In the genomic region with DNA sequence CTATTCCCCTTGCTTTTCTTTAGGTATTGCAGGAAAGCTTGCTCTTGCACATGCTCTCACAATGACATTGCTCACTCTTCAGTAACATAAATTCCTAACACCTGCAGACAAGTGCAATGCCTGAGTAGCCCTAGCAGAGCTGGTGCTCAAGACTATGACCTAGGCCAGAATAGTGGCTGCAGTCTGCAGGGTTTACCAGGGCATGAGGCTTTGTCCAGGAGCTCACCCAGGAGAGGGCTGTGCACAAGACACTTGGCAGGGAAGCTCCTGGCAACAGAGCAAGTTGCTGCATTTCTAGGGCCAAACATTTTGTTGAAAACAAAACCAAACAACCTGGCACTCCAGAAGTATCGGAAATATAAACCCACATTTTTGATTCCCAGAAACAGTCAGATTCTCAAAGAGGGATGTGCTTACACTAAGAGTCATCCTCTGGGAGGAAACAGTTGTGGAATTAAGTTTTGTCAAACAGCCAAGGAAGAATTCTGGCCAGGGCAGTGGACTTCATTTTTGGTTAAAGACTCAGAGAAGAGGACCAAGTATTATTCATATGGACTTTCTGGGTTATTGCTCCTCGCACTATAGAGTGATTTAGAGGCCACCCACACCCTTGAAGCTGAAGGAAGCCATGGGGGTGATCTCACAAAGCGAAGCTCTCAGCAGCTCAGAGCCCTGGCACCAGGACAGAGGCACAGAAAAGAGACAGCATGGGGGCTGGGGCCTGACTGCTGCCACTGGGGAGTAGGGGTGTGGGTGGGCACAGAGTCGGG, we compare ENCODE assay signal across 14 cellular contexts. TPM values are rescaled to one million over a fixed set of nuclear protein-coding genes. Genes with fewer than 3 reads are reported as not detected.
A peak's percentile ranks its signal among the peaks of the same experiment; 100 is the strongest.
DNase-seq lines count a peak whose midpoint lies in the region; ATAC-seq, FAIRE-seq and TF ChIP-seq lines count a peak whose summit lies in the region.
"Had no signal": no experiment of that assay in that cellular context is flagged by ENCODE, and none has a peak within 500 bp of the region (broad histone marks: within the 10 kb centered on the region; RNA-seq: fewer than 3 reads in every experiment).

No MANE protein-coding gene starts in this region.

- ATAC-seq in effector memory CD8-positive, alpha-beta T cell (replicated peaks): no peak

- H3K9me3 Mint-ChIP-seq in chondrocyte (ENCODE audit: low read depth): no peaks in the 10 kb centered on the region
- no peaks in the 10 kb centered on the region for H3K9me3 Mint-ChIP-seq in effector memory CD8-positive, alpha-beta T cell
- H3K9me3 Mint-ChIP-seq: IgD-negative memory B cell; stimulated activated naive CD8-positive, alpha-beta T cell treated with anti-CD3 and anti-CD28 coated beads, Interleukin-15, Interleukin-2, amounts not matched to agents 100 ng/mL and 50 ng/mL, for 24 hours had no signal

- no peak overlapping the region for H2AFZ ChIP-seq in ACC112 (ENCODE audit: low read length, unreplicated experiment)

- no peak for FAIRE-seq in H54 (lab: Jason Lieb, UNC)
- FAIRE-seq: GM12892 had no signal

- H3K36me3 Mint-ChIP-seq in chondrocyte (ENCODE audit: low read depth): peaks cover 16% of the 10 kb centered on the region
- H3K36me3 Mint-ChIP-seq in effector memory CD8-positive, alpha-beta T cell (ENCODE audit: insufficient read depth): peaks cover 20% of the 10 kb centered on the region

- DNase-seq in H54 (ENCODE audit: insufficient read length, low spot score) (peak; percentile 43), chondrocyte (ENCODE audit: low spot score) (no peak), midbrain (lab: John Stamatoyannopoulos, UW) (peak; percentile 2), NCI-H510A (lab: John Stamatoyannopoulos, UW) (no peak)
- no peak for DNase-seq in effector memory CD8-positive, alpha-beta T cell
- no peak for DNase-seq in activated CD4-positive, CD25-positive, alpha-beta regulatory T cell (lab: John Stamatoyannopoulos, UW)
- DNase-seq in activated CD4-positive, alpha-beta T cell treated with anti-CD3 and anti-CD28 coated beads, Interleukin-2, amount 50 U/mL, for 48 hours: no peak
- DNase-seq: glutamatergic neuron, NCI-H446 treated with DMSO at 0.1 percent for 48 hours had no signal

- no peaks in the 10 kb centered on the region for H3K27me3 ChIP-seq in ACC112 (ENCODE audit: insufficient read depth, low read length)

- 0 out of 2 replicates have a peak overlapping the region, but pooled peaks have one; percentile 10 for H3K4me3 ChIP-seq in ACC112 (ENCODE audit: low read depth, low read length)

- no peaks in the 10 kb centered on the region for H3K27me3 Mint-ChIP-seq in chondrocyte (ENCODE audit: low read depth)
- no peaks in the 10 kb centered on the region for H3K27me3 Mint-ChIP-seq in effector memory CD8-positive, alpha-beta T cell
- H3K27me3 Mint-ChIP-seq: IgD-negative memory B cell; stimulated activated naive CD8-positive, alpha-beta T cell treated with anti-CD3 and anti-CD28 coated beads, Interleukin-15, Interleukin-2, amounts not matched to agents 100 ng/mL and 50 ng/mL, for 24 hours had no signal

- H3K27ac ChIP-seq in ACC112 (ENCODE audit: low read depth, low read length): peak overlapping the region; percentile 58
- H3K27ac ChIP-seq: C4-2B had no signal

- TF ChIP-seq POLR2A in H54 (IDR thresholded peaks at IDR 0.05; ENCODE audit: low read depth, low read length): no peak

- H3K4me3 Mint-ChIP-seq in chondrocyte (ENCODE audit: unreplicated experiment): no peak overlapping the region
- no peak overlapping the region for H3K4me3 Mint-ChIP-seq in effector memory CD8-positive, alpha-beta T cell
- H3K4me3 Mint-ChIP-seq: IgD-negative memory B cell; stimulated activated naive CD8-positive, alpha-beta T cell treated with anti-CD3 and anti-CD28 coated beads, Interleukin-15, Interleukin-2, amounts not matched to agents 100 ng/mL and 50 ng/mL, for 24 hours had no signal

- peaks cover 14% of the 10 kb centered on the region for H3K36me3 ChIP-seq in ACC112 (ENCODE audit: insufficient read depth, low read length)

- TF ChIP-seq CTCF in chondrocyte (IDR thresholded peaks at IDR 0.05): no peak

- H3K4me1 Mint-ChIP-seq in chondrocyte (ENCODE audit: low read depth): peaks cover 59% of the 10 kb centered on the region
- peaks cover 5 to 6% of the 10 kb centered on the region in 2 donors for H3K4me1 Mint-ChIP-seq in effector memory CD8-positive, alpha-beta T cell (ENCODE audit: low read depth in 2 of 2)

- peaks cover 49% of the 10 kb centered on the region for H3K4me1 ChIP-seq in ACC112 (ENCODE audit: control insufficient read depth, insufficient read depth, low read length, unreplicated experiment)

- H3K79me2 ChIP-seq in ACC112 (ENCODE audit: control insufficient read depth, insufficient read depth, low read length, unreplicated experiment): peaks cover 11% of the 10 kb centered on the region

- peak overlapping the region; percentile 95 for H3K27ac Mint-ChIP-seq in chondrocyte (ENCODE audit: unreplicated experiment)
- peak overlapping the region in 1 of 2 donors; percentile 44 for H3K27ac Mint-ChIP-seq in effector memory CD8-positive, alpha-beta T cell
- H3K27ac Mint-ChIP-seq: IgD-negative memory B cell; stimulated activated naive CD8-positive, alpha-beta T cell treated with anti-CD3 and anti-CD28 coated beads, Interleukin-15, Interleukin-2, amounts not matched to agents 100 ng/mL and 50 ng/mL, for 24 hours had no signal

RNA-seq across cellular contexts. Expression of a gene that starts 44.9 kb away (rescaled TPM):
- 100 to 142 TPM (median 102 TPM) in 3 replicates for total RNA-seq in chondrocyte

Comparison
In these comparisons a context has a peak if more than half of its experiments do, and no peak if none do; other contexts are left out.
1. DNase-seq: peak in H54 (single experiment) and midbrain (single experiment); none in chondrocyte (single experiment), effector memory CD8-positive, alpha-beta T cell (0 of 3), activated CD4-positive, CD25-positive, alpha-beta regulatory T cell (0 of 4), activated CD4-positive, alpha-beta T cell treated with anti-CD3 and anti-CD28 coated beads, Interleukin-2, amount 50 U/mL, for 48 hours (0 of 2) and NCI-H510A (single experiment).